10 cellular contexts compared by ENCODE assay signal in the genomic region with DNA sequence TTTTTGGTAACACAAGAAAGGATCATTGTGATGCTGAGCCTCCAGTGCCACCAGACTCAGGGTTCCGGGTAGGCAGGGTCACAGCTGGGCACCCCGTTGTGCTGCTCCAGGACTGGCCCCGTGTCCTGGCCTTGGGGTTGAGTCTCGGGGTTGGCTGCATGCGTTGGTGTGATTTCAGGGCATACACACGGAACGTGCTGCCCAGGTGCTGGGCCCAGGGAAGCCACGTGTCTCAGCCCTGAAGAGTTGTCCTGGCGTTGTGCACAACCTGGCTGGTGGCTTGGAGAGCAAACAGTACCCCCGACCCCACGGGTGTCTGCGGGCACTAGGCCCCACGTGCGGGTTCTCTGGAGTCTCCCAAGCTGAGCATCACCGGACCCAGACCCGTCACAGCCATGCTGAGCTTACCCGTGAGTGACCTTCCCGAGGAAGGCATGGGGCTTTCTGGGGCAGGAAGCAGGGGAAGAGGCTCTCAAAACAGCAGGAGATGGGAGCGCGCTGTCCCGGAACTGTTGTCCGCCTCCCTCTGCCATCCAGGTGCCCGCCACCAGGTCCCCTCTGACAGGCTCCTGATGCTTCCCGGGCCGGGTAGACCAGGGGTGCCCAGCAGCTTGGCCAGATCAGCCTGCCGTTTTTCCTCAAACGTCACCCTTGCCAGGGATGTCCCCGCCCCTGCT.
DNase-seq lines count a peak whose midpoint lies in the region; ATAC-seq and TF ChIP-seq lines count a peak whose summit lies in the region.
"Had no signal": no experiment of that assay in that cellular context is flagged by ENCODE, and none has a peak within 500 bp of the region (broad histone marks: within the 10 kb centered on the region; RNA-seq: fewer than 3 reads in every experiment).

No MANE protein-coding gene starts in this region.

- H3K36me3 Mint-ChIP-seq in CD4-positive, CD25-positive, alpha-beta regulatory T cell, result no peaks in the 10 kb centered on the region
- H3K36me3 Mint-ChIP-seq in memory B cell (no peaks in the 10 kb centered on the region), glutamatergic neuron (ENCODE audit: unreplicated experiment) (no peaks in the 10 kb centered on the region)

- no peaks in the 10 kb centered on the region for H3K9me3 ChIP-seq in CD4-positive, CD25-positive, alpha-beta regulatory T cell (ENCODE audit: control insufficient read depth in 2 of 2, low read length in 2 of 2)

- H3K4me3 ChIP-seq in CD4-positive, CD25-positive, alpha-beta regulatory T cell (ENCODE audit: low read depth, low read length), result no peak overlapping the region

- peaks cover 53% of the 10 kb centered on the region for H3K4me1 ChIP-seq in CD4-positive, CD25-positive, alpha-beta regulatory T cell (ENCODE audit: control insufficient read depth, insufficient read depth, low read length, poor library complexity, severe bottlenecking)

- H3K27ac Mint-ChIP-seq in CD4-positive, CD25-positive, alpha-beta regulatory T cell, result peak overlapping the region in 1 of 3 donors; percentile 85
- H3K27ac Mint-ChIP-seq in memory B cell (peak overlapping the region; percentile 89), glutamatergic neuron (ENCODE audit: unreplicated experiment) (no peak overlapping the region)

- ATAC-seq in CD4-positive, CD25-positive, alpha-beta regulatory T cell (ENCODE audit: low read depth in 2 of 2), result no peak
- peak; percentile 0 for ATAC-seq in GM19455 (IDR thresholded peaks at IDR 0.05; ENCODE audit: unreplicated experiment)
- no peak for ATAC-seq in memory B cell (ENCODE audit: low read depth)

- DNase-seq in CD4-positive, CD25-positive, alpha-beta regulatory T cell, result no peak
- DNase-seq in memory B cell (ENCODE audit: low spot score in 2 of 2) (no peak), glomerular visceral epithelial cell (ENCODE audit: extremely low spot score) (no peak), RKO (ENCODE audit: low spot score) (no peak), glutamatergic neuron (no peak)
- no peak for DNase-seq in activated CD4-positive, alpha-beta T cell treated with anti-CD3 and anti-CD28 coated beads for 48 hours
- DNase-seq: NCI-H446 treated with DMSO at 0.1 percent for 48 hours had no signal

- H3K4me3 Mint-ChIP-seq in CD4-positive, CD25-positive, alpha-beta regulatory T cell, result no peak overlapping the region
- H3K4me3 Mint-ChIP-seq in memory B cell (peak overlapping the region; percentile 39), glutamatergic neuron (ENCODE audit: unreplicated experiment) (no peak overlapping the region)

- no peak for TF ChIP-seq CTCF in VCaP (conservative IDR thresholded peaks at IDR 0.05)
- TF ChIP-seq CTCF in glutamatergic neuron (IDR thresholded peaks at IDR 0.05; ENCODE audit: partially characterized antibody, unreplicated experiment), result no peak

- no peaks in the 10 kb centered on the region for H3K27me3 ChIP-seq in CD4-positive, CD25-positive, alpha-beta regulatory T cell (ENCODE audit: control insufficient read depth, insufficient read depth, low read length)

- no peaks in the 10 kb centered on the region for H3K27me3 Mint-ChIP-seq in CD4-positive, CD25-positive, alpha-beta regulatory T cell
- H3K27me3 Mint-ChIP-seq in memory B cell, result no peaks in the 10 kb centered on the region
- no peaks in the 10 kb centered on the region for H3K27me3 Mint-ChIP-seq in glutamatergic neuron (ENCODE audit: unreplicated experiment)

- peak overlapping the region; percentile 71 for H3K27ac ChIP-seq in CD4-positive, CD25-positive, alpha-beta regulatory T cell (ENCODE audit: insufficient read depth, low read length, poor library complexity, severe bottlenecking)
- H3K27ac ChIP-seq in VCaP, result peak overlapping the region; percentile 45

- H3K9me3 Mint-ChIP-seq in CD4-positive, CD25-positive, alpha-beta regulatory T cell, result no peaks in the 10 kb centered on the region
- H3K9me3 Mint-ChIP-seq in memory B cell (no peaks in the 10 kb centered on the region), glutamatergic neuron (ENCODE audit: unreplicated experiment) (no peaks in the 10 kb centered on the region)
- H3K9me3 Mint-ChIP-seq: activated T-cell treated with anti-CD3 and anti-CD28 coated beads, Interleukin-2, amount 50 U/mL, for 72 hours had no signal

- no peaks in the 10 kb centered on the region for H3K36me3 ChIP-seq in CD4-positive, CD25-positive, alpha-beta regulatory T cell (ENCODE audit: control insufficient read depth, insufficient read depth, low read length)

- H3K4me1 Mint-ChIP-seq in CD4-positive, CD25-positive, alpha-beta regulatory T cell, result peaks cover 25 to 63% (median 52%) of the 10 kb centered on the region in 4 donors
- peaks cover 56% of the 10 kb centered on the region for H3K4me1 Mint-ChIP-seq in memory B cell
- no peaks in the 10 kb centered on the region for H3K4me1 Mint-ChIP-seq in glutamatergic neuron (ENCODE audit: low read depth, unreplicated experiment)
